ENCODE assay signal across 28 cellular contexts in genomic region chr5:136799806-136800372, GRCh38.
DNase-seq lines count a peak whose midpoint lies in the region; ATAC-seq and TF ChIP-seq lines count a peak whose summit lies in the region.
"Had no signal": no experiment of that assay in that cellular context is flagged by ENCODE, and none has a peak within 500 bp of the region (broad histone marks: within the 10 kb centered on the region; RNA-seq: fewer than 3 reads in every experiment).

No MANE protein-coding gene starts in this region.

- no peak for DNase-seq in mammary epithelial cell
- no peak for DNase-seq in MCF 10A (ENCODE audit: unreplicated experiment)
- DNase-seq in PC-3 = peak; percentile 18
- no peak for DNase-seq in upper lobe of right lung
- DNase-seq in COLO829 (ENCODE audit: low spot score) = no peak
- no peak for DNase-seq in ACHN
- no peak for DNase-seq in lower leg skin (ENCODE audit: low spot score in 2 of 2)
- DNase-seq: activated CD4-positive, alpha-beta T cell treated with anti-CD3 and anti-CD28 coated beads for 48 hours; activated CD8-positive, alpha-beta memory T cell treated with anti-CD3 and anti-CD28 coated beads for 24 hours; activated effector memory CD4-positive, alpha-beta T cell treated with Interleukin-2 at 50 U/mL for 16 hours; activated T-cell treated with anti-CD3 and anti-CD28 coated beads for 4 hours; caudate nucleus; CD4-positive, CD25-positive, alpha-beta regulatory T cell; effector memory CD4-positive, alpha-beta T cell; heart right ventricle; NCI-H146; NCI-H2107; NCI-H345; stimulated activated naive CD4-positive, alpha-beta T cell treated with Interleukin-2 at 50 U/mL for 16 hours; testis; WERI-Rb-1 had no signal

- no peak overlapping the region for H3K27ac ChIP-seq in mammary epithelial cell (ENCODE audit: insufficient read depth, low read depth, low read length)
- no peak overlapping the region for H3K27ac ChIP-seq in PC-3 (ENCODE audit: low read length)
- no peak overlapping the region for H3K27ac ChIP-seq in upper lobe of right lung
- H3K27ac ChIP-seq: coronary artery, heart right ventricle, RWPE1, testis, WERI-Rb-1 had no signal

- H3K4me1 ChIP-seq in mammary epithelial cell (ENCODE audit: insufficient read depth, low read length) (peaks cover 7% of the 10 kb centered on the region), PC-3 (ENCODE audit: insufficient read depth, low read length) (peaks cover under 1% of the 10 kb centered on the region; the same call in 1 of the 2 replicates), upper lobe of right lung (no peaks in the 10 kb centered on the region)
- H3K4me1 ChIP-seq: HAP-1, heart right ventricle had no signal

- H3K9ac ChIP-seq in mammary epithelial cell (ENCODE audit: insufficient read depth, low read length) (no peak overlapping the region), PC-3 (ENCODE audit: low read length) (no peak overlapping the region)

- dilution Hi-C loops in mammary epithelial cell (cut with HindIII; ENCODE audit: low sequenced_read_pairs) = loop anchor here (25.0 kb wide), 1 partner anchor 512 kb away; no protein-coding TSS in a partner anchor

- TF ChIP-seq CTCF in mammary epithelial cell (conservative IDR thresholded peaks at IDR 0.05 in 1 of 2, IDR thresholded peaks at IDR 0.05 in 1 of 2; ENCODE audit: extremely low read depth in 1 of 2, insufficient read depth in 1 of 2, low read depth in 1 of 2, low read length in 2 of 2) (peak in 1 of 2 donors; percentile 9), MCF 10A (IDR thresholded peaks at IDR 0.05; ENCODE audit: unreplicated experiment) (no peak), PC-3 (conservative IDR thresholded peaks at IDR 0.05; ENCODE audit: low read depth, low read length) (peak; percentile 34; the same call in 1 of the 2 replicates), upper lobe of right lung (IDR thresholded peaks at IDR 0.05) (no peak), lower leg skin (IDR thresholded peaks at IDR 0.05) (no peak)

- H3K36me3 ChIP-seq in mammary epithelial cell (ENCODE audit: insufficient read depth, low read length) = no peaks in the 10 kb centered on the region
- H3K36me3 ChIP-seq in PC-3 (ENCODE audit: low read depth, low read length) = no peaks in the 10 kb centered on the region
- H3K36me3 ChIP-seq in upper lobe of right lung = no peaks in the 10 kb centered on the region
- H3K36me3 ChIP-seq: HAP-1, heart right ventricle, WERI-Rb-1 had no signal

- peaks cover 31% of the 10 kb centered on the region for H3K27me3 Mint-ChIP-seq in MCF 10A (ENCODE audit: insufficient read depth, unreplicated experiment)
- H3K27me3 Mint-ChIP-seq: activated naive CD8-positive, alpha-beta T cell; CD4-positive, CD25-positive, alpha-beta regulatory T cell had no signal

- H3K27ac Mint-ChIP-seq in MCF 10A (ENCODE audit: low read depth, unreplicated experiment) = no peak overlapping the region
- H3K27ac Mint-ChIP-seq: activated naive CD8-positive, alpha-beta T cell; CD4-positive, CD25-positive, alpha-beta regulatory T cell; nephron had no signal

- H3K4me3 ChIP-seq in mammary epithelial cell (replicated peaks in 1 of 3; ENCODE audit: insufficient read depth in 1 of 3, low read depth in 2 of 3, low read length in 3 of 3) = no peak overlapping the region
- no peak overlapping the region for H3K4me3 ChIP-seq in PC-3 (ENCODE audit: low read length)
- no peak overlapping the region for H3K4me3 ChIP-seq in upper lobe of right lung
- no peak overlapping the region for H3K4me3 ChIP-seq in lower leg skin (ENCODE audit: low read depth, poor library complexity, severe bottlenecking)
- H3K4me3 ChIP-seq: coronary artery, HAP-1, heart right ventricle, lung, testis had no signal

- H3K9me3 ChIP-seq in mammary epithelial cell (replicated peaks; ENCODE audit: insufficient read depth, low read length) = no peaks in the 10 kb centered on the region
- no peaks in the 10 kb centered on the region for H3K9me3 ChIP-seq in PC-3 (ENCODE audit: low read length)
- H3K9me3 ChIP-seq in upper lobe of right lung = no peaks in the 10 kb centered on the region
- H3K9me3 ChIP-seq: HAP-1, testis had no signal

- POLR2A ChIA-PET in MCF 10A (lab: Yijun Ruan, JAX) = no interaction called here
- POLR2A ChIA-PET in PC-3 (lab: Charles Lee; ENCODE audit: unreplicated experiment) = no interaction called here

- no peaks in the 10 kb centered on the region for H3F3A ChIP-seq in PC-3 (ENCODE audit: low read length, unreplicated experiment)

- CTCF ChIA-PET in mammary epithelial cell (lab: Charles Lee; ENCODE audit: low non-redundant PET) (no interaction called here), MCF 10A (lab: Yijun Ruan, JAX) (interaction anchor here (0.6 kb wide), 1 partner anchor 698 kb away, joined by 3 read pairs; no protein-coding TSS in a partner anchor), PC-3 (lab: Charles Lee) (no interaction called here)

- in situ Hi-C loops in mammary epithelial cell (cut with MboI; ENCODE audit: low sequenced_read_pairs in 2 of 2) (loop anchor here (25.0 kb wide), 3 partner anchors 412 to 712 kb away; partner anchors contain the start of gene SPOCK1 (in 1 of the 2)), ACHN (cut with HindIII; ENCODE audit: low pct_ligation_motif_present, low pct_unique_long_range_greater_than_20kb, low sequenced_read_pairs) (no loop called here)

- H3K9me3 Mint-ChIP-seq in MCF 10A (ENCODE audit: unreplicated experiment) = no peaks in the 10 kb centered on the region
- H3K9me3 Mint-ChIP-seq: nephron had no signal

- H3K36me3 Mint-ChIP-seq in MCF 10A (ENCODE audit: insufficient read depth, unreplicated experiment) = no peaks in the 10 kb centered on the region
- H3K36me3 Mint-ChIP-seq: activated naive CD8-positive, alpha-beta T cell; CD4-positive, CD25-positive, alpha-beta regulatory T cell had no signal

- H4K20me1 ChIP-seq in mammary epithelial cell (ENCODE audit: insufficient read depth, low read length) (no peaks in the 10 kb centered on the region), PC-3 (ENCODE audit: low read length) (no peaks in the 10 kb centered on the region)

- no peaks in the 10 kb centered on the region for H3K4me1 Mint-ChIP-seq in MCF 10A (ENCODE audit: insufficient read depth, unreplicated experiment)
- H3K4me1 Mint-ChIP-seq: CD4-positive, CD25-positive, alpha-beta regulatory T cell; nephron had no signal

- BruUV-seq in mammary epithelial cell (replicated peaks; lab: Mats Ljungman, UMichigan) (no TSS peak), MCF 10A (replicated peaks; lab: Mats Ljungman, UMichigan) (no TSS peak), PC-3 (replicated peaks; lab: Mats Ljungman, UMichigan) (no TSS peak)

- WGBS in mammary epithelial cell (ENCODE audit: low coverage, missing lambda C conversion rate) = 79% methylated on average over 1 of the region's 1 CpG
- 73 to 78% methylated on average over 1 of the region's 1 CpG for WGBS in lower leg skin, 2 donors

- H2AFZ ChIP-seq in mammary epithelial cell (ENCODE audit: low read depth, low read length) (no peak overlapping the region), PC-3 (ENCODE audit: low read length) (no peak overlapping the region)

- H3K9me2 ChIP-seq in PC-3 (replicated peaks; ENCODE audit: low read length) = no peaks in the 10 kb centered on the region

- ATAC-seq in PC-3 (0 out of 2 replicates have a peak, but pooled peaks have one; percentile 42), esophagus mucosa (peak; percentile 10), upper lobe of right lung (peak; percentile 14)
- ATAC-seq: heart right ventricle had no signal

- intact Hi-C loops in mammary epithelial cell (cut with micrococcal nuclease) = loop anchor here (5.0 to 10.0 kb wide), 3 partner anchors 275 to 942 kb away; no protein-coding TSS in a partner anchor
- intact Hi-C loops in MCF 10A (cut with micrococcal nuclease) = loop anchor here (10.0 kb wide), 1 partner anchor 825 kb away; no protein-coding TSS in a partner anchor
- intact Hi-C loops in PC-3 (cut with micrococcal nuclease) = loop anchor here (5.0 kb wide), 2 partner anchors 252 to 522 kb away; no protein-coding TSS in a partner anchor
- intact Hi-C loops in upper lobe of right lung (cut with DNase I) = no loop called here
- intact Hi-C loops in lower leg skin (cut with DNase I; ENCODE audit: low total_unique reads) = no loop called here

- TF ChIP-seq POLR2A in lower leg skin (IDR thresholded peaks at IDR 0.05) = no peak

- H3K4me2 ChIP-seq in mammary epithelial cell (ENCODE audit: insufficient read depth, low read depth, low read length) (peak overlapping the region; percentile 27), PC-3 (ENCODE audit: low read length) (no peak overlapping the region)

- no peak overlapping the region for H3K4me3 Mint-ChIP-seq in MCF 10A (ENCODE audit: unreplicated experiment)
- H3K4me3 Mint-ChIP-seq: activated naive CD8-positive, alpha-beta T cell; CD4-positive, CD25-positive, alpha-beta regulatory T cell; nephron had no signal

- no peaks in the 10 kb centered on the region for H3K27me3 ChIP-seq in mammary epithelial cell (ENCODE audit: insufficient read depth, low read length)
- H3K27me3 ChIP-seq in PC-3 (ENCODE audit: low read length) = no peaks in the 10 kb centered on the region
- H3K27me3 ChIP-seq in upper lobe of right lung = no peaks in the 10 kb centered on the region
- H3K27me3 ChIP-seq: heart right ventricle, testis had no signal

- no peaks in the 10 kb centered on the region for H3K79me2 ChIP-seq in mammary epithelial cell (ENCODE audit: insufficient read depth, low read length)
- H3K79me2 ChIP-seq in PC-3 (ENCODE audit: low read length) = no peaks in the 10 kb centered on the region

Comparison
In these comparisons a context has a peak if more than half of its experiments do, and no peak if none do; other contexts are left out.
1. intact Hi-C loops: an anchor here in mammary epithelial cell (5.0 to 10.0 kb wide), MCF 10A (10.0 kb wide) and PC-3 (5.0 kb wide); none called in upper lobe of right lung and lower leg skin.